21 cellular contexts compared by ENCODE assay signal in genomic region chr3:197598404-197598980, GRCh38. TPM values are rescaled to one million over a fixed set of nuclear protein-coding genes. Genes with fewer than 3 reads are reported as not detected.
DNase-seq lines count a peak whose midpoint lies in the region; ATAC-seq, FAIRE-seq and TF ChIP-seq lines count a peak whose summit lies in the region.
"Had no signal": no experiment of that assay in that cellular context is flagged by ENCODE, and none has a peak within 500 bp of the region (broad histone marks: within the 10 kb centered on the region; RNA-seq: fewer than 3 reads in every experiment).

No MANE protein-coding gene starts in this region.

- H2AFZ ChIP-seq in MM.1S (ENCODE audit: low read length) (no peak overlapping the region), H1 (ENCODE audit: low read length) (no peak overlapping the region)

- no peak for FAIRE-seq in H1 (lab: Jason Lieb, UNC)
- FAIRE-seq: endometrium, HTR-8/SVneo had no signal

- H4K20me1 ChIP-seq in MM.1S (ENCODE audit: insufficient read depth, low read length) (no peaks in the 10 kb centered on the region), H1 (replicated peaks in 1 of 2; ENCODE audit: control insufficient read depth in 1 of 2, insufficient read depth in 2 of 2, low read length in 2 of 2) (no peaks in the 10 kb centered on the region)

- POLR2A ChIA-PET in Caco-2 (lab: Charles Lee) (no interaction called here), H1 (lab: Charles Lee; ENCODE audit: partially characterized antibody) (interaction anchor here (1.4 kb wide), 2 partner anchors 15 to 43 kb away, joined by 3 to 4 read pairs; partner anchors contain the start of gene BDH1)

- H3K4me3 Mint-ChIP-seq in Caco-2 (ENCODE audit: unreplicated experiment) (no peak overlapping the region), mesothelial cell of epicardium (no peak overlapping the region)
- H3K4me3 Mint-ChIP-seq: activated naive CD4-positive, alpha-beta T cell treated with anti-CD3 and anti-CD28 coated beads, Interleukin-2, amount 10 ng/mL, durations not matched to agents 7 days and 5 days; activated T-helper 17 cell treated with anti-CD3 and anti-CD28 coated beads, Interleukin-2, amount 50 U/mL, for 72 hours; nephron had no signal

- H3K9me3 Mint-ChIP-seq in Caco-2 (ENCODE audit: unreplicated experiment) (peaks cover under 1% of the 10 kb centered on the region), mesothelial cell of epicardium (peaks cover 4% of the 10 kb centered on the region)
- H3K9me3 Mint-ChIP-seq: activated T-helper 17 cell treated with anti-CD3 and anti-CD28 coated beads, Interleukin-2, amount 50 U/mL, for 72 hours; HFFc6 had no signal

- TF ChIP-seq EP300 in H1 (IDR thresholded peaks at IDR 0.05; ENCODE audit: borderline replicate concordance in 1 of 2, low read depth in 2 of 2, low read length in 2 of 2), result no peak

- H3K14ac ChIP-seq in H1 (ENCODE audit: insufficient read length), result no peak overlapping the region

- H3K36me3 Mint-ChIP-seq in Caco-2 (ENCODE audit: insufficient read depth, unreplicated experiment) (peaks cover 34% of the 10 kb centered on the region), mesothelial cell of epicardium (peaks cover 10% of the 10 kb centered on the region)

- no peak overlapping the region for H3K4ac ChIP-seq in H1 (replicated peaks; ENCODE audit: insufficient read length, low read depth, low read length)

- H3K9ac ChIP-seq in MM.1S (ENCODE audit: low read length), result no peak overlapping the region
- H3K9ac ChIP-seq in H1 (replicated peaks in 1 of 4; ENCODE audit: extremely low read depth in 1 of 4, low read depth in 3 of 4, low read length in 3 of 4), result no peak overlapping the region
- peak overlapping the region; percentile 10 for H3K9ac ChIP-seq in rectal smooth muscle tissue (ENCODE audit: low read length)

- intact Hi-C loops in Caco-2 (cut with micrococcal nuclease; ENCODE audit: unreplicated experiment), result no loop called here

- no peaks in the 10 kb centered on the region for H3F3A ChIP-seq in MM.1S (ENCODE audit: insufficient read depth, low read length)

- H4K5ac ChIP-seq in H1 (ENCODE audit: insufficient read length, low read depth, low read length), result no peak overlapping the region

- H3K18ac ChIP-seq in H1 (ENCODE audit: extremely low read depth, low read length), result peak overlapping the region; percentile 68; the same call in 1 of the 2 replicates

- H2BK15ac ChIP-seq in H1 (ENCODE audit: low read length), result no peak overlapping the region

- peaks cover 31% of the 10 kb centered on the region for H3K4me1 Mint-ChIP-seq in Caco-2 (ENCODE audit: low read depth, unreplicated experiment)
- peaks cover 13% of the 10 kb centered on the region for H3K4me1 Mint-ChIP-seq in mesothelial cell of epicardium

- no peaks in the 10 kb centered on the region for H3K9me3 ChIP-seq in Caco-2
- H3K9me3 ChIP-seq in MM.1S (replicated peaks; ENCODE audit: insufficient read depth, low read length), result no peaks in the 10 kb centered on the region
- peaks cover under 1 to 11% of the 10 kb centered on the region in 2 experiments; a peak in 2 of 4 replicates for H3K9me3 ChIP-seq in H1 (ENCODE audit: insufficient read depth in 2 of 2, low read depth in 1 of 2, low read length in 1 of 2)
- H3K9me3 ChIP-seq: esophagus squamous epithelium had no signal

- peaks cover 39% of the 10 kb centered on the region for H3K4me1 ChIP-seq in Caco-2
- H3K4me1 ChIP-seq in MM.1S (ENCODE audit: low read length), result peaks cover 4% of the 10 kb centered on the region
- H3K4me1 ChIP-seq in H1 (replicated peaks in 1 of 4; ENCODE audit: control insufficient read depth in 3 of 4, insufficient read depth in 4 of 4, low read length in 3 of 4), result peaks cover 0 to 6% (median 2%) of the 10 kb centered on the region in 4 experiments; a peak in 2 of 7 replicates
- H3K4me1 ChIP-seq in rectal smooth muscle tissue (ENCODE audit: control insufficient read depth, insufficient read depth, low read length), result peaks cover 2% of the 10 kb centered on the region

- H3K9me2 ChIP-seq in MM.1S (replicated peaks; ENCODE audit: insufficient read depth, low read length), result no peaks in the 10 kb centered on the region

- no peak overlapping the region for H2AK5ac ChIP-seq in H1 (ENCODE audit: low read depth, low read length)

- no peaks in the 10 kb centered on the region for H3K79me1 ChIP-seq in H1 (ENCODE audit: low read depth, low read length)

- no peak for TF ChIP-seq POLR2A in H1 (IDR thresholded peaks at IDR 0.05; ENCODE audit: control extremely low read depth in 1 of 2, low read depth in 2 of 2, low read length in 2 of 2)

- H3K4me2 ChIP-seq in MM.1S (ENCODE audit: low read depth, low read length) (peak overlapping the region; percentile 53; the same call in 1 of the 2 replicates), H1 (ENCODE audit: insufficient read depth in 1 of 2, low read depth in 2 of 2, low read length in 2 of 2) (no peak overlapping the region)

- no TSS peak for BruUV-seq in Caco-2 (replicated peaks; lab: Mats Ljungman, UMichigan)

- H4K8ac ChIP-seq in H1 (ENCODE audit: extremely low read depth, insufficient read depth, low read length), result no peak overlapping the region

- H3K27ac ChIP-seq in MM.1S (ENCODE audit: low read length) (no peak overlapping the region), H1 (ENCODE audit: low read depth, low read length) (no peak overlapping the region), rectal smooth muscle tissue (ENCODE audit: low read depth, low read length) (no peak overlapping the region)

- TF ChIP-seq RAD21 in H1 (IDR thresholded peaks at IDR 0.05 in 1 of 2, conservative IDR thresholded peaks at IDR 0.05 in 1 of 2; ENCODE audit: low read depth in 2 of 2, low read length in 2 of 2), result no peak

- H3K27ac Mint-ChIP-seq in Caco-2 (ENCODE audit: unreplicated experiment) (peak overlapping the region; percentile 74), mesothelial cell of epicardium (no peak overlapping the region)
- H3K27ac Mint-ChIP-seq: activated T-helper 17 cell treated with anti-CD3 and anti-CD28 coated beads, Interleukin-2, amount 50 U/mL, for 72 hours had no signal

- DNase-seq in Caco-2, result no peak
- DNase-seq in MM.1S, result no peak
- DNase-seq in H1 (ENCODE audit: low read depth in 1 of 2, low spot score in 2 of 2), result no peak
- DNase-seq in mesothelial cell of epicardium (ENCODE audit: low spot score in 2 of 2, unreplicated experiment in 2 of 2), result no peak
- DNase-seq: esophagus squamous epithelium; NCI-H1417; NCI-H2081 treated with DMSO at 0.1 percent for 48 hours; NCI-H2227 treated with DMSO at 0.1 percent for 48 hours; NCI-H526 treated with DMSO at 0.1 percent for 48 hours; NK-92 treated with Interleukin-12 subunit alpha and Interleukin-12 subunit beta, amount 100 ng/mL, for 24 hours; stimulated activated naive CD4-positive, alpha-beta T cell treated with Interleukin-2 at 50 U/mL for 16 hours had no signal

- H2BK20ac ChIP-seq in H1 (ENCODE audit: low read length), result no peak overlapping the region

- H2BK120ac ChIP-seq in H1 (replicated peaks; ENCODE audit: low read depth, low read length), result no peak overlapping the region

- no peak overlapping the region for H3K23ac ChIP-seq in H1 (ENCODE audit: insufficient read length)

- peak overlapping the region; percentile 35; the same call in 1 of the 2 replicates for H2BK12ac ChIP-seq in H1 (ENCODE audit: low read depth, low read length)

- no peak overlapping the region for H3K56ac ChIP-seq in H1 (replicated peaks; ENCODE audit: insufficient read length, low read depth, low read length)

- no peak for ATAC-seq in HG03442 (IDR thresholded peaks at IDR 0.05; ENCODE audit: unreplicated experiment)
- no peak for ATAC-seq in GM19035 (IDR thresholded peaks at IDR 0.05; ENCODE audit: unreplicated experiment)

- H3K27me3 Mint-ChIP-seq in Caco-2 (ENCODE audit: insufficient read depth, unreplicated experiment) (no peaks in the 10 kb centered on the region), mesothelial cell of epicardium (ENCODE audit: low read depth) (peaks cover 1% of the 10 kb centered on the region)
- H3K27me3 Mint-ChIP-seq: activated T-helper 17 cell treated with anti-CD3 and anti-CD28 coated beads, Interleukin-2, amount 50 U/mL, for 72 hours; brain had no signal

- H3K4me3 ChIP-seq in Caco-2 (ENCODE audit: low read depth, low read length) (no peak overlapping the region), MM.1S (ENCODE audit: low read length) (no peak overlapping the region), H1 (ENCODE audit: extremely low read depth in 1 of 4, insufficient read depth in 2 of 4, low read depth in 3 of 4, low read length in 4 of 4) (no peak overlapping the region), rectal smooth muscle tissue (ENCODE audit: low read length) (no peak overlapping the region)

- no peaks in the 10 kb centered on the region for H3K23me2 ChIP-seq in H1 (ENCODE audit: low read depth, low read length)

- H4K91ac ChIP-seq in H1 (replicated peaks; ENCODE audit: insufficient read length, low read length), result no peak overlapping the region

- TF ChIP-seq CTCF in Caco-2 (IDR thresholded peaks at IDR 0.05; ENCODE audit: insufficient read depth in 1 of 2, low read depth in 1 of 2, low read length in 1 of 2, severe bottlenecking in 1 of 2, unreplicated experiment in 1 of 2) (no peak), MM.1S (IDR thresholded peaks at IDR 0.05; ENCODE audit: low read length) (no peak), H1 (IDR thresholded peaks at IDR 0.05; ENCODE audit: control extremely low read depth in 1 of 3, insufficient read depth in 1 of 3, low read depth in 1 of 3, low read length in 3 of 3) (no peak), mesothelial cell of epicardium (IDR thresholded peaks at IDR 0.05; ENCODE audit: unreplicated experiment) (no peak)

- H3K27me3 ChIP-seq in Caco-2 (replicated peaks; ENCODE audit: control insufficient read depth, insufficient read depth, low read length) (no peaks in the 10 kb centered on the region), MM.1S (replicated peaks; ENCODE audit: insufficient read depth, low read length) (no peaks in the 10 kb centered on the region), H1 (replicated peaks in 1 of 4; ENCODE audit: control insufficient read depth in 3 of 4, extremely low read depth in 1 of 4, insufficient read depth in 3 of 4, low read length in 3 of 4) (no peaks in the 10 kb centered on the region), rectal smooth muscle tissue (ENCODE audit: control insufficient read depth, insufficient read depth, low read length) (no peaks in the 10 kb centered on the region)
- H3K27me3 ChIP-seq: esophagus squamous epithelium had no signal

- H3K36me3 ChIP-seq in Caco-2 (ENCODE audit: control insufficient read depth, insufficient read depth, low read length) (peaks cover 2% of the 10 kb centered on the region; the same call in 1 of the 2 replicates), MM.1S (replicated peaks; ENCODE audit: insufficient read depth, low read length) (no peaks in the 10 kb centered on the region), H1 (ENCODE audit: control insufficient read depth in 2 of 4, insufficient read depth in 4 of 4, low read length in 3 of 4) (peaks cover 0 to 3% (median 0%) of the 10 kb centered on the region in 4 experiments; a peak in 2 of 8 replicates), rectal smooth muscle tissue (ENCODE audit: control insufficient read depth, insufficient read depth, low read length) (no peaks in the 10 kb centered on the region)

- H2BK5ac ChIP-seq in H1 (ENCODE audit: low read depth, low read length), result no peak overlapping the region; the same call in 1 of the 2 replicates

- WGBS in H1 (ENCODE audit: extremely low coverage in 1 of 2, insufficient coverage in 1 of 2, insufficient read length in 1 of 2, insufficient replicate concordance in 2 of 2, low coverage in 1 of 2, low lambda C conversion rate in 2 of 2, missing lambda C conversion rate in 1 of 2), 2 experiments, result 92% methylated on average over 15 of the region's 15 CpGs; no CpG with 5 or more reads in 1 of the 2 experiments

- H3K79me2 ChIP-seq in MM.1S (ENCODE audit: low read length) (no peaks in the 10 kb centered on the region), H1 (ENCODE audit: control insufficient read depth in 1 of 2, insufficient read depth in 2 of 2, low read length in 2 of 2) (no peaks in the 10 kb centered on the region)

- CTCF ChIA-PET in Caco-2 (lab: Charles Lee) (interaction anchor here (0.9 to 1.5 kb wide), 10 partner anchors 8 to 69 kb away, joined by 3 to 9 read pairs (median 4); no protein-coding TSS in a partner anchor), H1 (lab: Charles Lee; ENCODE audit: partially characterized antibody) (interaction anchor here (0.8 to 4.4 kb wide), 27 partner anchors 10 to 1011 kb away, joined by 3 to 42 read pairs (median 6); no protein-coding TSS in a partner anchor)

RNA-seq across cellular contexts. Expression of gene BDH1, which starts 42.7 kb away (rescaled TPM):
- 41.8 and 43.8 TPM in 2 replicates for total RNA-seq in Caco-2 (2022)
- 24.0 and 27.2 TPM in 2 replicates for total RNA-seq in H1 (2021; fragmentation: NEBNext Ultra II Directional; extraction: Animal tissue kit (Norgen Biotek cat#: 25700))
- polyA plus RNA-seq in H1 (2011; rRNA removed), result 27.7 and 28.1 TPM in 2 replicates
- polyA plus RNA-seq in H1 (2011; cell fraction: cytosol; rRNA removed), result 35.9 TPM
- polyA plus RNA-seq in H1 (2011; cell fraction: nucleus; rRNA removed), result 45.8 TPM
- 21.0 to 34.8 TPM (median 31.0 TPM) in 4 replicates for polyA plus RNA-seq in H1 (2012, experiment 1 of 2)
- 18.8 TPM for polyA plus RNA-seq in H1 (2012, experiment 2 of 2)
- polyA plus RNA-seq in H1 (2013, experiment 1 of 2), result 16.2 TPM
- 14.6 TPM for polyA plus RNA-seq in H1 (2013, experiment 2 of 2)
- polyA minus RNA-seq in H1 (2011; rRNA and poly(A)+ RNA removed), result 28.8 and 37.6 TPM in 2 replicates
- 12.6 TPM for polyA minus RNA-seq in H1 (2011; cell fraction: cytosol; rRNA and poly(A)+ RNA removed)
- polyA minus RNA-seq in H1 (2011; cell fraction: nucleus; rRNA and poly(A)+ RNA removed), result 26.3 TPM
- 14.0 to 14.9 TPM (median 14.7 TPM) in 3 replicates for total RNA-seq in mesothelial cell of epicardium
